8 cellular contexts compared by ENCODE assay signal in the genomic region with DNA sequence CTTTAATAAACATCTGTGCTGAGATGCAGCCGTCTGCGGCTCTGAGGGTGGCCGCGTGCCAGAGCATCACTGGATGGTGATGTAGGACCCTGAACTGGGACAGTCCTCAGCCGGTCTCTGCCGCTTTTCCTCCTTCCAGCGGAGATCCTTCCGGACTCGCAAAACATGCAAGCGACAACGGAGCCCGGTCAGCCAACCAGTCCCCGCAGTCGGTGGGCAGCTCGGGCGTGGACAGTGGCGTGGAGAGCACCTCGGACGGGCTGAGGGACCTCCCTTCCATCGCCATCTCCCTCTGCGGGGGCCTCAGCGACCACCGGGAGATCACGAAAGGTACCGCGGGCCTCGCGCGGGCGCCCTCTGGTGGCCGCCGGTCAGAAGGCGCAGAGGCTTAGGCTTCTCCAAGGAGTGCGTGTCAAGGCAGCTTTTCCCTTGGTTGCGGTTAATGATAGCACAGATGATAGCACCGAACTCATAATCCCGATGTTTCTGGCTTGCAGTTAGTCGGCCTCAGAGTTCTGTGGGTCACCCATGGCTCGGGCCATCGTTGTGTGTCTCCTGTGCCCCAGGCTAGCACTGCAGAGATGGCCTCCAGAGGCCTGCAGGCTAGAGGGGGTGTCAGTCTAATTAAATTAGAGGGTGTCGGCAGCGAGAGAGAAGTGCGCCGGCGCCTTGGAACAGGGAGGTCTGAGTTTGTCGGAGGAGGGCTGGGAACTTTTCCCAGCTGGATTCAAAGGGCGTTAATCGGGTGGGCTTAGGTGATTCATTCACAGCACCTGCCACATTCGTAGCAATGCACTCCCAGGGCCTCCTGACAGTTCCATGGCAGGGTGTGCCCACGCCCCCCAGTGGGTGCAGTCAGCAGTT. TPM values are rescaled to one million over a fixed set of nuclear protein-coding genes. Genes with fewer than 3 reads are reported as not detected.
DNase-seq lines count a peak whose midpoint lies in the region; ATAC-seq and TF ChIP-seq lines count a peak whose summit lies in the region.

No MANE protein-coding gene starts in this region.

- ATAC-seq in HG02938 (IDR thresholded peaks at IDR 0.05; ENCODE audit: unreplicated experiment): peak; percentile 48
- ATAC-seq in HG03159 (IDR thresholded peaks at IDR 0.05; ENCODE audit: unreplicated experiment): no peak

- peak; percentile 79 for DNase-seq in BE2C
- DNase-seq in activated CD4-positive, CD25-positive, alpha-beta regulatory T cell treated with anti-CD3 and anti-CD28 coated beads, Interleukin-2, amount 50 U/mL, for 16 hours (ENCODE audit: low read depth, low spot score): peak; percentile 12
- peak; percentile 23 for DNase-seq in central memory CD4-positive, alpha-beta T cell
- DNase-seq in islet precursor cell: peak; percentile 69
- peak; percentile 10 to 20 for DNase-seq in stimulated activated CD4-positive, alpha-beta T cell treated with anti-CD3 and anti-CD28 coated beads, Interleukin-1b, Interleukin-23, amount 100 ng/mL, for 1 hour (ENCODE audit: low read depth in 2 of 2)
- no peak for DNase-seq in NK-92 treated with Interleukin-12 subunit alpha and Interleukin-12 subunit beta, amount 100 ng/mL, for 24 hours (lab: John Stamatoyannopoulos, UW)

- peaks cover 95% of the 10 kb centered on the region for H3K36me3 ChIP-seq in BE2C

- TF ChIP-seq CTCF in BE2C (IDR thresholded peaks at IDR 0.05; ENCODE audit: low read depth, low read length): peak; percentile 72

- no peaks in the 10 kb centered on the region for H3K9me3 ChIP-seq in BE2C

- peaks cover 7% of the 10 kb centered on the region for H3K4me1 ChIP-seq in BE2C

- no peaks in the 10 kb centered on the region for H3K27me3 ChIP-seq in BE2C

- peak overlapping the region; percentile 38 for H3K4me3 ChIP-seq in BE2C (ENCODE audit: low read depth, low read length)

RNA-seq across cellular contexts. Expression of a gene that starts 38.5 kb away (rescaled TPM):
- 89.6 TPM for polyA plus RNA-seq in BE2C (2012; ENCODE audit: insufficient read depth, insufficient read length, low read depth)
